Comparison of ENCODE assay signal across 8 cellular contexts in the genomic region with DNA sequence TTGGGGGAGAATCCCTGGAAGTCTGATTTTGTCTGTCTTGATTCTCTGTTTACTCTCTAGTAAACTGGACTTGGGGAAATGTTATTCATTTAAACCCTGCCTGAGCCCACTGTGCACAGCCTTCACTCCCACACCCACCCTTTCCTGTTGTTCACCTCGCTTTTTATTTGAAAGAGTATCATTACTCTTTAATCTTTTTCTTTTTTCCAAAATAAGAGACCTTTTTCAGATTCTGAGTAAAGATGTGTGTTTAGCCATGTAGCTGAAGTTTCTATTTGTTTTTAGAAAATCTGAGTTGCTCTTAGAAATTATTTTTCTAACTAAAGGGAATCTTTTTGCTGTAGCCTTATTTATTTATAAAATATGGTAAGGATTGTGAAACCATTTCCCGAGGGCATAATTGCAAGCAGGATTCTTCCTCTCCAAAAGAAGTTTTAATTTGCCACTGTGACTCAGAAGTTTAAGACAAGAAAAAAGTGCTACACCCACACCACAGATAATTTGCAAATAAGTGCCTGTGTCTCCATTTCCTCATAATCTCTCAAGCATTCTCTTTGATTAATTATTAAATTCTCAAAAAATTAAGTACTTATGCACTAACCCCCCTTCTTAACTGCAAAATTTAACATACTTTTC. TPM values are rescaled to one million over a fixed set of nuclear protein-coding genes. Genes with fewer than 3 reads are reported as not detected.
DNase-seq lines count a peak whose midpoint lies in the region; ATAC-seq and TF ChIP-seq lines count a peak whose summit lies in the region.

No MANE protein-coding gene starts in this region.

- POLR2A ChIA-PET in BJ (lab: Charles Lee): interaction anchor here (0.7 kb wide), 1 partner anchor 164 kb away, joined by 3 read pairs; no protein-coding TSS in a partner anchor

- H3K4me3 ChIP-seq in BJ (ENCODE audit: low read depth, low read length): no peak overlapping the region

- H3K36me3 ChIP-seq in BJ (ENCODE audit: control insufficient read depth, insufficient read depth, low read length): no peaks in the 10 kb centered on the region

- DNase-seq in BJ (ENCODE audit: low read depth) (peak; percentile 73), M059J (ENCODE audit: low read depth) (peak; percentile 89), brain pericyte (ENCODE audit: low read depth, low spot score) (peak; percentile 33), naive B cell (no peak), NCI-H524 (lab: John Stamatoyannopoulos, UW) (no peak), NCI-H187 (lab: John Stamatoyannopoulos, UW) (no peak), NK-92 (lab: John Stamatoyannopoulos, UW; ENCODE audit: unreplicated experiment) (no peak), islet precursor cell (no peak)

- H3K27me3 Mint-ChIP-seq in naive B cell: no peaks in the 10 kb centered on the region

- no peak for TF ChIP-seq CTCF in BJ (IDR thresholded peaks at IDR 0.05; ENCODE audit: insufficient read depth, low read depth, low read length)

- H3K4me1 Mint-ChIP-seq in naive B cell: peaks cover 36 to 65% (median 38%) of the 10 kb centered on the region in 3 donors

- no peaks in the 10 kb centered on the region for H3K27me3 ChIP-seq in BJ (ENCODE audit: control insufficient read depth, insufficient read depth, low read length)

- CTCF ChIA-PET in BJ (lab: Yijun Ruan, JAX): interaction anchor here (0.5 kb wide), 1 partner anchor 1523 kb away, joined by 3 read pairs; no protein-coding TSS in a partner anchor

- no peak for ATAC-seq in naive B cell (ENCODE audit: low read depth in 2 of 2)

- H3K27ac Mint-ChIP-seq in naive B cell: peak overlapping the region; percentile 69 to 93 (median 92)

- peaks cover 0 to under 1% (median 0%) of the 10 kb centered on the region in 7 donors for H3K9me3 Mint-ChIP-seq in naive B cell

- H3K4me3 Mint-ChIP-seq in naive B cell: peak overlapping the region; percentile 33 to 89 (median 78)

- peaks cover 10 to 23% of the 10 kb centered on the region in 2 donors for H3K36me3 Mint-ChIP-seq in naive B cell

RNA-seq across cellular contexts. Expression of gene RASA2, which starts 43.4 kb away (rescaled TPM):
- polyA plus RNA-seq in BJ (2011; rRNA removed): 5.6 and 9.1 TPM in 2 replicates
- 8.1 and 9.7 TPM in 2 replicates for polyA minus RNA-seq in BJ (2011; rRNA and poly(A)+ RNA removed)
- total RNA-seq in M059J (2014; rRNA removed; shearing (Covaris generic)): 16.4 and 20.8 TPM in 2 replicates
- polyA plus RNA-seq in naive B cell (ENCODE audit: low read depth in 6 of 6): 10 to 100 TPM; 23.8 to 61.4 (median 49.6) TPM

Comparison
In these comparisons a context has a peak if more than half of its experiments do, and no peak if none do; other contexts are left out.
1. DNase-seq: peak in BJ (single experiment), M059J (single experiment) and brain pericyte (single experiment); none in naive B cell (single experiment), NCI-H524 (0 of 2), NCI-H187 (0 of 2), NK-92 (single experiment) and islet precursor cell (single experiment).